In the genomic region with DNA sequence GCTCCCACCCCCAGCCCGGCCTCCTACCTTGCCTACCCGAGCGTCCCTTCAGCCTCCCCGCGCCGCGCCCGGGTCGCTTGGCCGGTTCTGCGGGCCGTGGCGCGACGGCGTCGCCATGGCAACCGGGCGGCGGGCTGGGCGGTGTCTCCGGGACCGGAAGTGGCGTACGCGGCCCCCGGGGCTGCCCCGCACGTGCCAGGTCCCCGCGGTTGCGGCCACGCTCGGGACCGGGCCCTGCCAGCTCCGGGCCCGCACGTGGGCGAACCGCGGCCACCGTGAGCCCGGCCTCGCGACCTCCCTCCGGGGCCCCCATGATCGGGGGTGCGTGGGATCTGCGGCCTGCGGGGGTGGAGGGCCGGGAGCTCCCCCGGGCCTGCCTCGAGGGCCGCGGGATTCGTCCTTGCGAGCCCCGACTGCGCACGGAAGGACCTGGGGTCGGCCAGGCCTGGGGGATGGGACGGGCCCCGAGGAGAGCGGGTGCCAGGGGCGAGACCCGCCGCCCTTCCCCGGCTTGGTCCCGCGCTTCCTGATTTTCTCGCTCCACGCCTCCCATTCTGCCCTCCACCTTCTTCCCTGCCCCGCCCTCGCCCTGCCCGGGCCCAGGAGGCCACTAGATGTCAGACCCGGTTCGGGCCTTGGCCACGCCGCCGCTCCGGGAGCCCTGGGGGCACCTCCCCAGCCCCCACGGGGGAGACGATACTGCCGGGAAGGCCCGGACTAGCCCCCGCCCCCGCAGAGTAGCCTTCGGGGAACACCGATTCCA, we compare ENCODE assay signal across 8 cellular contexts. TPM values are rescaled to one million over a fixed set of nuclear protein-coding genes. Genes with fewer than 3 reads are reported as not detected.
DNase-seq lines count a peak whose midpoint lies in the region; ATAC-seq and TF ChIP-seq lines count a peak whose summit lies in the region.

CYB561 (minus strand) TSS at position 89 of the 763 bp plus-strand sequence. CDS start 8,759 bp downstream, outside the sequence.

- no peaks in the 10 kb centered on the region for H3K9me3 ChIP-seq in ES-I3 (ENCODE audit: control insufficient read depth, insufficient read depth, low read length)
- H3K9me3 ChIP-seq in skeletal muscle satellite cell (replicated peaks; ENCODE audit: low read length): no peaks in the 10 kb centered on the region

- H3K4me1 ChIP-seq in ES-I3 (ENCODE audit: insufficient read depth, low read length): peaks cover 21% of the 10 kb centered on the region
- H3K4me1 ChIP-seq in skeletal muscle satellite cell (ENCODE audit: control insufficient read depth, insufficient read depth, low read length): peaks cover 24% of the 10 kb centered on the region

- H3K9ac ChIP-seq in ES-I3 (ENCODE audit: low read depth, low read length): peak within 1 kb of the TSS; percentile 87
- peak within 1 kb of the TSS; percentile 87 for H3K9ac ChIP-seq in skeletal muscle satellite cell (ENCODE audit: low read depth, low read length)

- in situ Hi-C loops in astrocyte of the spinal cord (cut with HindIII; ENCODE audit: low sequenced_read_pairs): no loop called here

- peak; percentile 86 for DNase-seq in LoVo (ENCODE audit: low spot score)
- peak; percentile 52 for DNase-seq in T-helper 22 cell (ENCODE audit: low read depth)
- peak; percentile 35 for DNase-seq in astrocyte of the spinal cord (ENCODE audit: low read depth, low spot score)
- DNase-seq in NCI-H1694 (lab: John Stamatoyannopoulos, UW): no peak

- TF ChIP-seq CTCF in astrocyte of the spinal cord (IDR thresholded peaks at IDR 0.05; ENCODE audit: low read depth, low read length): peak; percentile 9

- peaks cover 12% of the 10 kb centered on the region for H3K27me3 ChIP-seq in skeletal muscle satellite cell (ENCODE audit: control insufficient read depth, insufficient read depth, low read length)

- peak within 1 kb of the TSS; percentile 41 for H3K4me3 ChIP-seq in astrocyte of the spinal cord (ENCODE audit: low read depth, low read length)
- peak within 1 kb of the TSS; percentile 51 for H3K4me3 ChIP-seq in iPS-11a (ENCODE audit: low read depth, low read length)
- H3K4me3 ChIP-seq in skeletal muscle satellite cell (ENCODE audit: low read length): peak within 1 kb of the TSS; percentile 72

- ATAC-seq in GM21825 (IDR thresholded peaks at IDR 0.05; ENCODE audit: unreplicated experiment): peak; percentile 48

- H3K36me3 ChIP-seq in ES-I3 (ENCODE audit: insufficient read depth, low read length) (no peaks in the 10 kb centered on the region), skeletal muscle satellite cell (ENCODE audit: insufficient read depth, low read length) (no peaks in the 10 kb centered on the region)

- H3K4me2 ChIP-seq in skeletal muscle satellite cell (ENCODE audit: low read length): peak within 1 kb of the TSS; percentile 97

RNA-seq across cellular contexts. Expression of gene CYB561, which starts in this region (rescaled TPM):
- total RNA-seq in skeletal muscle satellite cell (2012; rRNA removed): 38.4 and 40.8 TPM in 2 replicates
